30 cellular contexts compared by ENCODE assay signal in the genomic region with DNA sequence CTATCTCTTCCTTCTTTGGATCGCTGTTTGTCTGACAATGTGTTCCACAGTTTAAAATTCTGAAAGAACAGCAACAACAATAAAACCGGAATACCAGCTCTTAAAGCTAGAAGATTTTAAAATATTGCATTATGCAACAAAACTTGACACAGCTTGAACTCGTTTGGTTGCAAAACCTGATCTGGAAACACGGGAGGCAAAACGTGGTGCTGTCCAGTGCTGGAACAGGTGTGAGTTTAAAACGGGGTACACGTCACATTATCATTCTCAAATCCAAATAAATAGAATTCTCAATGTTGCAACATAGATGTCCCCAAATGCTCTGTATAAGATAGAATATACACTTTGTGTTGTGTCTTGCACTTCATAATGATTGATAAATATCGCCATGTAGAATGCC.
DNase-seq lines count a peak whose midpoint lies in the region; ATAC-seq and TF ChIP-seq lines count a peak whose summit lies in the region.
"Had no signal": no experiment of that assay in that cellular context is flagged by ENCODE, and none has a peak within 500 bp of the region (broad histone marks: within the 10 kb centered on the region; RNA-seq: fewer than 3 reads in every experiment).

No MANE protein-coding gene starts in this region.

- CTCF ChIA-PET in activated naive CD4-positive, alpha-beta T cell treated with anti-CD3 and anti-CD28 coated beads for 36 hours (lab: Charles Lee): interaction anchor here (0.7 kb wide), 1 partner anchor 10 kb away, joined by 3 read pairs; no protein-coding TSS in a partner anchor
- CTCF ChIA-PET in activated naive CD4-positive, alpha-beta T cell treated with anti-CD3 and anti-CD28 coated beads, Interleukin-2, amount 10 ng/mL, durations not matched to agents 7 days and 5 days (lab: Charles Lee): no interaction called here
- CTCF ChIA-PET in IMR-90 (lab: Yijun Ruan, JAX): interaction anchor here (1.0 kb wide), 1 partner anchor 9 kb away, joined by 3 read pairs; no protein-coding TSS in a partner anchor

- H3K36me3 Mint-ChIP-seq in activated naive CD4-positive, alpha-beta T cell treated with anti-CD3 and anti-CD28 coated beads for 36 hours (ENCODE audit: low read depth): peaks cover 17% of the 10 kb centered on the region
- H3K36me3 Mint-ChIP-seq in activated naive CD4-positive, alpha-beta T cell treated with anti-CD3 and anti-CD28 coated beads, Interleukin-2, amount 10 ng/mL, durations not matched to agents 7 days and 5 days: peaks cover 4% of the 10 kb centered on the region
- peaks cover 16% of the 10 kb centered on the region for H3K36me3 Mint-ChIP-seq in activated T-helper 17 cell treated with anti-CD3 and anti-CD28 coated beads, Interleukin-2, amount 50 U/mL, for 72 hours (ENCODE audit: low read depth)
- H3K36me3 Mint-ChIP-seq: CD8-positive, alpha-beta T cell had no signal

- no peak overlapping the region for H3K56ac ChIP-seq in IMR-90 (ENCODE audit: extremely low read depth, insufficient read depth, low read length)

- DNase-seq in activated naive CD4-positive, alpha-beta T cell treated with anti-CD3 and anti-CD28 coated beads for 36 hours: peak; percentile 16
- no peak for DNase-seq in activated naive CD4-positive, alpha-beta T cell treated with anti-CD3 and anti-CD28 coated beads, Interleukin-2, amount 10 ng/mL, durations not matched to agents 7 days and 5 days
- DNase-seq in IMR-90 (no peak), left lung (no peak), mucosa of descending colon (no peak), esophagus squamous epithelium (lab: John Stamatoyannopoulos, UW) (no peak)
- DNase-seq in effector CD4-positive, alpha-beta T cell: no peak
- DNase-seq: activated naive CD4-positive, alpha-beta T cell treated with Interleukin-2 at 50 U/mL for 16 hours; BE2C; CD8-positive, alpha-beta T cell; cortex of kidney; foreskin fibroblast; GOT3; head of caudate nucleus; HFFc6; NCI-H1417 treated with DMSO at 0.1 percent for 48 hours; NCI-H2029 treated with DMSO at 0.1 percent for 48 hours; NCI-H526; NK-92 treated with Interleukin-12 subunit alpha and Interleukin-12 subunit beta, amount 100 ng/mL, for 24 hours; posterior cingulate gyrus; stimulated activated CD4-positive, alpha-beta T cell treated with anti-CD3 and anti-CD28 coated beads, Interleukin-1b, Interleukin-23, amount 100 ng/mL, for 48 hours; tibial artery had no signal

- TF ChIP-seq POLR2A in IMR-90 (IDR thresholded peaks at IDR 0.05; ENCODE audit: low read depth, low read length): no peak
- TF ChIP-seq POLR2A in esophagus squamous epithelium (IDR thresholded peaks at IDR 0.05): no peak

- H2AFZ ChIP-seq in IMR-90 (replicated peaks; ENCODE audit: low read length, poor library complexity): no peak overlapping the region

- peak overlapping the region; percentile 62 for H3K27ac Mint-ChIP-seq in activated naive CD4-positive, alpha-beta T cell treated with anti-CD3 and anti-CD28 coated beads for 36 hours
- no peak overlapping the region for H3K27ac Mint-ChIP-seq in activated naive CD4-positive, alpha-beta T cell treated with anti-CD3 and anti-CD28 coated beads, Interleukin-2, amount 10 ng/mL, durations not matched to agents 7 days and 5 days
- peak overlapping the region; percentile 83 for H3K27ac Mint-ChIP-seq in activated T-helper 17 cell treated with anti-CD3 and anti-CD28 coated beads, Interleukin-2, amount 50 U/mL, for 72 hours
- H3K27ac Mint-ChIP-seq: CD8-positive, alpha-beta T cell; HFFc6; T-helper 1 cell treated with Interleukin-12 subunit alpha and Interleukin-12 subunit beta and Interleukin-4 antibody, amounts not matched to agents 30 μg/mL and 1 μg/mL, for 36 hours had no signal

- no peak overlapping the region for H2BK15ac ChIP-seq in IMR-90 (ENCODE audit: low read depth, low read length)

- no peak overlapping the region for H3K4me2 ChIP-seq in IMR-90 (ENCODE audit: low read depth, low read length)
- H3K4me2 ChIP-seq: KMS-11 had no signal

- H2AK9ac ChIP-seq in IMR-90 (replicated peaks; ENCODE audit: low read depth, low read length, poor library complexity): no peak overlapping the region

- no peak overlapping the region for H3K4ac ChIP-seq in IMR-90 (ENCODE audit: low read depth, low read length)

- no peak overlapping the region for H3K14ac ChIP-seq in IMR-90 (replicated peaks; ENCODE audit: low read depth, low read length)

- no peak overlapping the region for H3K4me3 Mint-ChIP-seq in activated naive CD4-positive, alpha-beta T cell treated with anti-CD3 and anti-CD28 coated beads for 36 hours
- H3K4me3 Mint-ChIP-seq in activated naive CD4-positive, alpha-beta T cell treated with anti-CD3 and anti-CD28 coated beads, Interleukin-2, amount 10 ng/mL, durations not matched to agents 7 days and 5 days: no peak overlapping the region
- peak overlapping the region; percentile 39 for H3K4me3 Mint-ChIP-seq in activated T-helper 17 cell treated with anti-CD3 and anti-CD28 coated beads, Interleukin-2, amount 50 U/mL, for 72 hours
- H3K4me3 Mint-ChIP-seq: CD8-positive, alpha-beta T cell; HFFc6; T-helper 1 cell treated with Interleukin-12 subunit alpha and Interleukin-12 subunit beta and Interleukin-4 antibody, amounts not matched to agents 30 μg/mL and 1 μg/mL, for 36 hours had no signal

- ATAC-seq in IMR-90 (ENCODE audit: low read depth) (no peak), left lung (peak; percentile 35), mucosa of descending colon (no peak)
- ATAC-seq in activated T-helper 17 cell treated with anti-CD3 and anti-CD28 coated beads, Interleukin-2, amount 50 U/mL, for 72 hours (replicated peaks): no peak
- ATAC-seq: CD8-positive, alpha-beta T cell; left lobe of liver had no signal

- no peak overlapping the region for H3K18ac ChIP-seq in IMR-90 (ENCODE audit: low read depth, low read length)

- no peaks in the 10 kb centered on the region for H3K36me3 ChIP-seq in IMR-90 (ENCODE audit: control insufficient read depth, insufficient read depth, low read length)
- no peaks in the 10 kb centered on the region for H3K36me3 ChIP-seq in left lung
- no peaks in the 10 kb centered on the region for H3K36me3 ChIP-seq in mucosa of descending colon (ENCODE audit: low read depth)
- H3K36me3 ChIP-seq in esophagus squamous epithelium: no peaks in the 10 kb centered on the region
- H3K36me3 ChIP-seq: ascending aorta, BE2C, neutrophil, right atrium auricular region had no signal

- H3K4me1 Mint-ChIP-seq in activated naive CD4-positive, alpha-beta T cell treated with anti-CD3 and anti-CD28 coated beads for 36 hours (ENCODE audit: low read depth): peaks cover 57% of the 10 kb centered on the region
- H3K4me1 Mint-ChIP-seq in activated naive CD4-positive, alpha-beta T cell treated with anti-CD3 and anti-CD28 coated beads, Interleukin-2, amount 10 ng/mL, durations not matched to agents 7 days and 5 days: peaks cover 24% of the 10 kb centered on the region
- H3K4me1 Mint-ChIP-seq in activated T-helper 17 cell treated with anti-CD3 and anti-CD28 coated beads, Interleukin-2, amount 50 U/mL, for 72 hours: peaks cover 17% of the 10 kb centered on the region

- H3K9me3 ChIP-seq in IMR-90 (ENCODE audit: control insufficient read depth, insufficient read depth, low read length): no peaks in the 10 kb centered on the region
- H3K9me3 ChIP-seq in left lung: no peaks in the 10 kb centered on the region
- no peaks in the 10 kb centered on the region for H3K9me3 ChIP-seq in mucosa of descending colon
- H3K9me3 ChIP-seq in esophagus squamous epithelium: no peaks in the 10 kb centered on the region
- H3K9me3 ChIP-seq: ascending aorta, BE2C, neutrophil, right atrium auricular region, tibial artery had no signal

- POLR2A ChIA-PET in IMR-90 (lab: Charles Lee; ENCODE audit: unreplicated experiment): no interaction called here

- H2AK5ac ChIP-seq in IMR-90 (ENCODE audit: low read depth, low read length): no peak overlapping the region

- H4K20me1 ChIP-seq in IMR-90 (ENCODE audit: insufficient read depth, low read length): no peaks in the 10 kb centered on the region

- no peak for TF ChIP-seq CTCF in IMR-90 (conservative IDR thresholded peaks at IDR 0.05; ENCODE audit: low read depth, low read length)
- TF ChIP-seq CTCF in left lung (IDR thresholded peaks at IDR 0.05): no peak
- no peak for TF ChIP-seq CTCF in mucosa of descending colon (IDR thresholded peaks at IDR 0.05)
- TF ChIP-seq CTCF in esophagus squamous epithelium (IDR thresholded peaks at IDR 0.05): no peak

- H2BK120ac ChIP-seq in IMR-90 (ENCODE audit: low read depth, low read length): no peak overlapping the region

- dilution Hi-C loops in IMR-90 (cut with HindIII; ENCODE audit: low sequenced_read_pairs, unreplicated experiment): no loop called here

- H4K5ac ChIP-seq in IMR-90 (ENCODE audit: low read depth, low read length): no peak overlapping the region

- H3K9me1 ChIP-seq in IMR-90 (ENCODE audit: insufficient read depth, low read length): 0 out of 2 replicates have a peak, but pooled peaks cover 2% of the 10 kb centered on the region

- H3K23ac ChIP-seq in IMR-90 (ENCODE audit: low read depth, low read length): no peak overlapping the region

- H3K27me3 Mint-ChIP-seq in activated naive CD4-positive, alpha-beta T cell treated with anti-CD3 and anti-CD28 coated beads for 36 hours (ENCODE audit: low read depth): no peaks in the 10 kb centered on the region
- H3K27me3 Mint-ChIP-seq in activated naive CD4-positive, alpha-beta T cell treated with anti-CD3 and anti-CD28 coated beads, Interleukin-2, amount 10 ng/mL, durations not matched to agents 7 days and 5 days: no peaks in the 10 kb centered on the region
- H3K27me3 Mint-ChIP-seq in activated T-helper 17 cell treated with anti-CD3 and anti-CD28 coated beads, Interleukin-2, amount 50 U/mL, for 72 hours: no peaks in the 10 kb centered on the region

- WGBS in IMR-90 (ENCODE audit: extremely low coverage in 2 of 2, insufficient read length in 1 of 2), 2 experiments: no CpG with 5 or more reads among the region's 8 CpGs
- 48 to 54% methylated on average over 8 of the region's 8 CpGs for WGBS in esophagus squamous epithelium, 2 donors

- H3K4me1 ChIP-seq in IMR-90 (ENCODE audit: control insufficient read depth, insufficient read depth, low read length) (no peaks in the 10 kb centered on the region), left lung (no peaks in the 10 kb centered on the region), mucosa of descending colon (ENCODE audit: low read depth) (no peaks in the 10 kb centered on the region), esophagus squamous epithelium (no peaks in the 10 kb centered on the region)
- H3K4me1 ChIP-seq: ascending aorta, BE2C, right atrium auricular region, tibial artery had no signal

- no peak overlapping the region for H3K9ac ChIP-seq in IMR-90 (ENCODE audit: low read depth, low read length)
- H3K9ac ChIP-seq: KMS-11 had no signal

- H4K91ac ChIP-seq in IMR-90 (ENCODE audit: insufficient read depth, low read depth, low read length): no peak overlapping the region

- no peak overlapping the region for H4K8ac ChIP-seq in IMR-90 (ENCODE audit: low read depth in 2 of 2, low read length in 2 of 2)

- BruUV-seq in IMR-90 (replicated peaks; lab: Mats Ljungman, UMichigan): no TSS peak

- no peak overlapping the region for H3K27ac ChIP-seq in IMR-90 (ENCODE audit: insufficient read depth, low read length)
- H3K27ac ChIP-seq in left lung: no peak overlapping the region
- H3K27ac ChIP-seq in esophagus squamous epithelium: no peak overlapping the region
- H3K27ac ChIP-seq: ascending aorta, KMS-11, neutrophil, right atrium auricular region, SK-N-MC, tibial artery had no signal

- H2BK20ac ChIP-seq in IMR-90 (ENCODE audit: low read depth, low read length): no peak overlapping the region

- H3K9me3 Mint-ChIP-seq in activated naive CD4-positive, alpha-beta T cell treated with anti-CD3 and anti-CD28 coated beads for 36 hours: no peaks in the 10 kb centered on the region
- H3K9me3 Mint-ChIP-seq in activated naive CD4-positive, alpha-beta T cell treated with anti-CD3 and anti-CD28 coated beads, Interleukin-2, amount 10 ng/mL, durations not matched to agents 7 days and 5 days: no peaks in the 10 kb centered on the region
- no peaks in the 10 kb centered on the region for H3K9me3 Mint-ChIP-seq in activated T-helper 17 cell treated with anti-CD3 and anti-CD28 coated beads, Interleukin-2, amount 50 U/mL, for 72 hours
- H3K9me3 Mint-ChIP-seq: CD8-positive, alpha-beta T cell; HFFc6; T-helper 1 cell treated with Interleukin-12 subunit alpha and Interleukin-12 subunit beta and Interleukin-4 antibody, amounts not matched to agents 30 μg/mL and 1 μg/mL, for 36 hours had no signal

- no peaks in the 10 kb centered on the region for H3K27me3 ChIP-seq in IMR-90 (ENCODE audit: control insufficient read depth, insufficient read depth, low read length)
- no peaks in the 10 kb centered on the region for H3K27me3 ChIP-seq in left lung
- no peaks in the 10 kb centered on the region for H3K27me3 ChIP-seq in esophagus squamous epithelium
- H3K27me3 ChIP-seq: ascending aorta, BE2C, neutrophil, right atrium auricular region, tibial artery had no signal

- no peak overlapping the region for H2BK5ac ChIP-seq in IMR-90 (ENCODE audit: low read depth, low read length, poor library complexity, severe bottlenecking)

- no peak for TF ChIP-seq RAD21 in IMR-90 (IDR thresholded peaks at IDR 0.05; ENCODE audit: low read length)

- intact Hi-C loops in activated naive CD4-positive, alpha-beta T cell treated with anti-CD3 and anti-CD28 coated beads for 36 hours (cut with micrococcal nuclease): loop anchor here (2.0 to 10.0 kb wide), 2 partner anchors 277 to 419 kb away; no protein-coding TSS in a partner anchor
- intact Hi-C loops in IMR-90 (cut with micrococcal nuclease): no loop called here
- intact Hi-C loops in left lung (cut with DNase I): no loop called here
- intact Hi-C loops in mucosa of descending colon (cut with DNase I, micrococcal nuclease): no loop called here
- intact Hi-C loops in esophagus squamous epithelium (cut with DNase I): no loop called here

- no peaks in the 10 kb centered on the region for H3K79me1 ChIP-seq in IMR-90 (ENCODE audit: low read depth in 1 of 2, low read length in 2 of 2)

- H3K4me3 ChIP-seq in IMR-90 (ENCODE audit: insufficient read depth, low read depth, low read length) (no peak overlapping the region), left lung (no peak overlapping the region), mucosa of descending colon (no peak overlapping the region), esophagus squamous epithelium (no peak overlapping the region)
- H3K4me3 ChIP-seq: ascending aorta, right atrium auricular region, SK-N-MC, tibial artery had no signal

- in situ Hi-C loops in IMR-90 (cut with MboI; ENCODE audit: low sequenced_read_pairs): no loop called here
